In genomic region chr18:23437357-23438045, GRCh38 we compare ENCODE assay signal across 1 cellular context.
TF ChIP-seq lines count a peak whose summit lies in the region.

No MANE protein-coding gene starts in this region.

TF ChIP-seq in HEK293, 187 proteins besides CTCF, POLR2A, EP300 and RAD21 (continued from another document and continues in another):
- TF ChIP-seq SP2 (tag by site-specific recombination; IDR thresholded peaks at IDR 0.05) (peak; percentile 66), ZBTB8A (tag by site-specific recombination; IDR thresholded peaks at IDR 0.05) (0 out of 2 replicates have a peak, but pooled peaks have one; percentile 19), ZNF146 (tag by site-specific recombination; IDR thresholded peaks at IDR 0.05) (no peak), ZNF707 (tag by site-specific recombination; IDR thresholded peaks at IDR 0.05) (no peak), ZNF416 (tag by site-specific recombination; IDR thresholded peaks at IDR 0.05) (no peak), MZF1 (tag by site-specific recombination; IDR thresholded peaks at IDR 0.05; ENCODE audit: borderline replicate concordance) (peak; percentile 63; the same call in 1 of the 2 replicates), ZNF701 (tag by site-specific recombination; IDR thresholded peaks at IDR 0.05) (no peak), ZFP37 (tag by site-specific recombination; IDR thresholded peaks at IDR 0.05) (no peak; the same call in 1 of the 2 replicates), ZNF19 (tag by site-specific recombination; IDR thresholded peaks at IDR 0.05; ENCODE audit: low read depth) (no peak), ZXDB (tag by site-specific recombination; IDR thresholded peaks at IDR 0.05) (peak; percentile 83), WT1 (tag by site-specific recombination; IDR thresholded peaks at IDR 0.05) (0 out of 2 replicates have a peak, but pooled peaks have one; percentile 32), ZNF837 (tag by site-specific recombination; IDR thresholded peaks at IDR 0.05) (no peak), ZSCAN4 (tag by site-specific recombination; IDR thresholded peaks at IDR 0.05) (no peak), REST (tag by site-specific recombination; IDR thresholded peaks at IDR 0.05) (0 out of 2 replicates have a peak, but pooled peaks have one; percentile 30), YY2 (tag by site-specific recombination; IDR thresholded peaks at IDR 0.05) (peak; percentile 17; the same call in 1 of the 2 replicates), GLI2 (tag by site-specific recombination; IDR thresholded peaks at IDR 0.05; ENCODE audit: borderline replicate concordance, low read depth) (no peak), ZNF350 (tag by site-specific recombination; IDR thresholded peaks at IDR 0.05) (no peak), ZNF426 (tag by site-specific recombination; IDR thresholded peaks at IDR 0.05) (no peak), ZNF621 (tag by site-specific recombination; IDR thresholded peaks at IDR 0.05) (no peak), HOXD13 (CRISPR knock-in tag; IDR thresholded peaks at IDR 0.05; ENCODE audit: borderline replicate concordance) (no peak), ZNF391 (tag by site-specific recombination; IDR thresholded peaks at IDR 0.05; ENCODE audit: borderline replicate concordance, low read depth) (no peak), SCRT1 (tag by site-specific recombination; IDR thresholded peaks at IDR 0.05; ENCODE audit: borderline replicate concordance) (no peak), SP3 (tag by site-specific recombination; IDR thresholded peaks at IDR 0.05) (peak; percentile 67), ZNF555 (tag by site-specific recombination; conservative IDR thresholded peaks at IDR 0.05) (no peak), KLF9 (tag by site-specific recombination; IDR thresholded peaks at IDR 0.05; ENCODE audit: low read depth) (peak; percentile 73), HOXC10 (CRISPR knock-in tag; IDR thresholded peaks at IDR 0.05) (no peak), ZNF792 (tag by site-specific recombination; IDR thresholded peaks at IDR 0.05) (no peak), ZFP3 (tag by site-specific recombination; IDR thresholded peaks at IDR 0.05; ENCODE audit: low read depth) (no peak), ZBTB6 (tag by site-specific recombination; IDR thresholded peaks at IDR 0.05) (no peak), KLF8 (tag by site-specific recombination; IDR thresholded peaks at IDR 0.05) (0 out of 2 replicates have a peak, but pooled peaks have one; percentile 37), OSR2 (tag by site-specific recombination; IDR thresholded peaks at IDR 0.05) (peak; percentile 38), SALL2 (tag by site-specific recombination; IDR thresholded peaks at IDR 0.05; ENCODE audit: borderline replicate concordance) (no peak), GLI4 (tag by site-specific recombination; IDR thresholded peaks at IDR 0.05) (no peak), ZSCAN30 (tag by site-specific recombination; IDR thresholded peaks at IDR 0.05) (peak; percentile 43; the same call in 1 of the 2 replicates), ZFP69B (tag by site-specific recombination; IDR thresholded peaks at IDR 0.05) (0 out of 2 replicates have a peak, but pooled peaks have one; percentile 21), ZNF560 (tag by site-specific recombination; IDR thresholded peaks at IDR 0.05; ENCODE audit: borderline replicate concordance) (no peak), ZNF785 (tag by site-specific recombination; IDR thresholded peaks at IDR 0.05) (no peak), ZNF211 (tag by site-specific recombination; IDR thresholded peaks at IDR 0.05; ENCODE audit: low read depth) (no peak), ZNF654 (tag by site-specific recombination; IDR thresholded peaks at IDR 0.05; ENCODE audit: low read depth) (no peak), ZNF366 (tag by site-specific recombination; conservative IDR thresholded peaks at IDR 0.05) (no peak), GLIS2 (tag by site-specific recombination; IDR thresholded peaks at IDR 0.05) (peak; percentile 95)
- TF ChIP-seq, protein P1, sequence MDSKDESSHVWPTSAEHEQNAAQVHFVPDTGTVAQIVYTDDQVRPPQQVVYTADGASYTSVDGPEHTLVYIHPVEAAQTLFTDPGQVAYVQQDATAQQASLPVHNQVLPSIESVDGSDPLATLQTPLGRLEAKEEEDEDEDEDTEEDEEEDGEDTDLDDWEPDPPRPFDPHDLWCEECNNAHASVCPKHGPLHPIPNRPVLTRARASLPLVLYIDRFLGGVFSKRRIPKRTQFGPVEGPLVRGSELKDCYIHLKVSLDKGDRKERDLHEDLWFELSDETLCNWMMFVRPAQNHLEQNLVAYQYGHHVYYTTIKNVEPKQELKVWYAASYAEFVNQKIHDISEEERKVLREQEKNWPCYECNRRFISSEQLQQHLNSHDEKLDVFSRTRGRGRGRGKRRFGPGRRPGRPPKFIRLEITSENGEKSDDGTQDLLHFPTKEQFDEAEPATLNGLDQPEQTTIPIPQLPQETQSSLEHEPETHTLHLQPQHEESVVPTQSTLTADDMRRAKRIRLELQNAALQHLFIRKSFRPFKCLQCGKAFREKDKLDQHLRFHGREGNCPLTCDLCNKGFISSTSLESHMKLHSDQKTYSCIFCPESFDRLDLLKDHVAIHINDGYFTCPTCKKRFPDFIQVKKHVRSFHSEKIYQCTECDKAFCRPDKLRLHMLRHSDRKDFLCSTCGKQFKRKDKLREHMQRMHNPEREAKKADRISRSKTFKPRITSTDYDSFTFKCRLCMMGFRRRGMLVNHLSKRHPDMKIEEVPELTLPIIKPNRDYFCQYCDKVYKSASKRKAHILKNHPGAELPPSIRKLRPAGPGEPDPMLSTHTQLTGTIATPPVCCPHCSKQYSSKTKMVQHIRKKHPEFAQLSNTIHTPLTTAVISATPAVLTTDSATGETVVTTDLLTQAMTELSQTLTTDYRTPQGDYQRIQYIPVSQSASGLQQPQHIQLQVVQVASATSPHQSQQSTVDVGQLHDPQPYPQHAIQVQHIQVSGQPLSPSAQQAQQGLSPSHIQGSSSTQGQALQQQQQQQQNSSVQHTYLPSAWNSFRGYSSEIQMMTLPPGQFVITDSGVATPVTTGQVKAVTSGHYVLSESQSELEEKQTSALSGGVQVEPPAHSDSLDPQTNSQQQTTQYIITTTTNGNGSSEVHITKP (tag by site-specific recombination; IDR thresholded peaks at IDR 0.05), result peak; percentile 93
- TF ChIP-seq, protein P2, sequence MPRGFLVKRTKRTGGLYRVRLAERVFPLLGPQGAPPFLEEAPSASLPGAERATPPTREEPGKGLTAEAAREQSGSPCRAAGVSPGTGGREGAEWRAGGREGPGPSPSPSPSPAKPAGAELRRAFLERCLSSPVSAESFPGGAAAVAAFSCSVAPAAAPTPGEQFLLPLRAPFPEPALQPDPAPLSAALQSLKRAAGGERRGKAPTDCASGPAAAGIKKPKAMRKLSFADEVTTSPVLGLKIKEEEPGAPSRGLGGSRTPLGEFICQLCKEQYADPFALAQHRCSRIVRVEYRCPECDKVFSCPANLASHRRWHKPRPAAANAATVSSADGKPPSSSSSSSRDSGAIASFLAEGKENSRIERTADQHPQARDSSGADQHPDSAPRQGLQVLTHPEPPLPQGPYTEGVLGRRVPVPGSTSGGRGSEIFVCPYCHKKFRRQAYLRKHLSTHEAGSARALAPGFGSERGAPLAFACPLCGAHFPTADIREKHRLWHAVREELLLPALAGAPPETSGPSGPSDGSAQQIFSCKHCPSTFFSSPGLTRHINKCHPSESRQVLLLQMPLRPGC (tag by site-specific recombination; IDR thresholded peaks at IDR 0.05), result no peak
- TF ChIP-seq, protein P3, sequence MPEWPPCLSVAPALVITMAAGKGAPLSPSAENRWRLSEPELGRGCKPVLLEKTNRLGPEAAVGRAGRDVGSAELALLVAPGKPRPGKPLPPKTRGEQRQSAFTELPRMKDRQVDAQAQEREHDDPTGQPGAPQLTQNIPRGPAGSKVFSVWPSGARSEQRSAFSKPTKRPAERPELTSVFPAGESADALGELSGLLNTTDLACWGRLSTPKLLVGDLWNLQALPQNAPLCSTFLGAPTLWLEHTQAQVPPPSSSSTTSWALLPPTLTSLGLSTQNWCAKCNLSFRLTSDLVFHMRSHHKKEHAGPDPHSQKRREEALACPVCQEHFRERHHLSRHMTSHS (tag by site-specific recombination; IDR thresholded peaks at IDR 0.05), result no peak
- TF ChIP-seq, protein P4, sequence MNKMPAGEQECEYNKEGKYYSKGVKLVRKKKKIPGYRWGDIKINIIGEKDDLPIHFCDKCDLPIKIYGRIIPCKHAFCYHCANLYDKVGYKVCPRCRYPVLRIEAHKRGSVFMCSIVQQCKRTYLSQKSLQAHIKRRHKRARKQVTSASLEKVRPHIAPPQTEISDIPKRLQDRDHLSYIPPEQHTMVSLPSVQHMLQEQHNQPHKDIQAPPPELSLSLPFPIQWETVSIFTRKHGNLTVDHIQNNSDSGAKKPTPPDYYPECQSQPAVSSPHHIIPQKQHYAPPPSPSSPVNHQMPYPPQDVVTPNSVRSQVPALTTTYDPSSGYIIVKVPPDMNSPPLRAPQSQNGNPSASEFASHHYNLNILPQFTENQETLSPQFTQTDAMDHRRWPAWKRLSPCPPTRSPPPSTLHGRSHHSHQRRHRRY (tag by site-specific recombination; IDR thresholded peaks at IDR 0.05), result no peak
- TF ChIP-seq, protein P5, sequence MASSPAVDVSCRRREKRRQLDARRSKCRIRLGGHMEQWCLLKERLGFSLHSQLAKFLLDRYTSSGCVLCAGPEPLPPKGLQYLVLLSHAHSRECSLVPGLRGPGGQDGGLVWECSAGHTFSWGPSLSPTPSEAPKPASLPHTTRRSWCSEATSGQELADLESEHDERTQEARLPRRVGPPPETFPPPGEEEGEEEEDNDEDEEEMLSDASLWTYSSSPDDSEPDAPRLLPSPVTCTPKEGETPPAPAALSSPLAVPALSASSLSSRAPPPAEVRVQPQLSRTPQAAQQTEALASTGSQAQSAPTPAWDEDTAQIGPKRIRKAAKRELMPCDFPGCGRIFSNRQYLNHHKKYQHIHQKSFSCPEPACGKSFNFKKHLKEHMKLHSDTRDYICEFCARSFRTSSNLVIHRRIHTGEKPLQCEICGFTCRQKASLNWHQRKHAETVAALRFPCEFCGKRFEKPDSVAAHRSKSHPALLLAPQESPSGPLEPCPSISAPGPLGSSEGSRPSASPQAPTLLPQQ (tag by site-specific recombination; IDR thresholded peaks at IDR 0.05), result peak; percentile 89
- TF ChIP-seq, protein P6, sequence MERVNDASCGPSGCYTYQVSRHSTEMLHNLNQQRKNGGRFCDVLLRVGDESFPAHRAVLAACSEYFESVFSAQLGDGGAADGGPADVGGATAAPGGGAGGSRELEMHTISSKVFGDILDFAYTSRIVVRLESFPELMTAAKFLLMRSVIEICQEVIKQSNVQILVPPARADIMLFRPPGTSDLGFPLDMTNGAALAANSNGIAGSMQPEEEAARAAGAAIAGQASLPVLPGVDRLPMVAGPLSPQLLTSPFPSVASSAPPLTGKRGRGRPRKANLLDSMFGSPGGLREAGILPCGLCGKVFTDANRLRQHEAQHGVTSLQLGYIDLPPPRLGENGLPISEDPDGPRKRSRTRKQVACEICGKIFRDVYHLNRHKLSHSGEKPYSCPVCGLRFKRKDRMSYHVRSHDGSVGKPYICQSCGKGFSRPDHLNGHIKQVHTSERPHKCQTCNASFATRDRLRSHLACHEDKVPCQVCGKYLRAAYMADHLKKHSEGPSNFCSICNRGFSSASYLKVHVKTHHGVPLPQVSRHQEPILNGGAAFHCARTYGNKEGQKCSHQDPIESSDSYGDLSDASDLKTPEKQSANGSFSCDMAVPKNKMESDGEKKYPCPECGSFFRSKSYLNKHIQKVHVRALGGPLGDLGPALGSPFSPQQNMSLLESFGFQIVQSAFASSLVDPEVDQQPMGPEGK (tag by site-specific recombination; IDR thresholded peaks at IDR 0.05), result peak; percentile 74
